In genomic region chr7:12686234-12686893, GRCh38 we compare ENCODE assay signal across 8 cellular contexts. TPM values are rescaled to one million over a fixed set of nuclear protein-coding genes. Genes with fewer than 3 reads are reported as not detected.
DNase-seq lines count a peak whose midpoint lies in the region; ATAC-seq, FAIRE-seq and TF ChIP-seq lines count a peak whose summit lies in the region.

No MANE protein-coding gene starts in this region.

- no peaks in the 10 kb centered on the region for H3K36me3 ChIP-seq in kidney (ENCODE audit: control insufficient read depth in 1 of 2, insufficient read depth in 2 of 2, low read length in 2 of 2)

- peaks cover 0 to 2% of the 10 kb centered on the region in 2 donors for H3K4me1 ChIP-seq in kidney (ENCODE audit: control insufficient read depth in 1 of 2, insufficient read depth in 1 of 2, low read depth in 1 of 2, low read length in 2 of 2)

- TF ChIP-seq CTCF in AG04449 (IDR thresholded peaks at IDR 0.05; ENCODE audit: insufficient read depth, low read length, missing control alignments), result peak; percentile 78
- peak; percentile 89 for TF ChIP-seq CTCF in kidney (IDR thresholded peaks at IDR 0.05; ENCODE audit: borderline replicate concordance, extremely low read depth, insufficient read depth)

- H3K36me3 Mint-ChIP-seq in central memory CD8-positive, alpha-beta T cell (ENCODE audit: insufficient read depth), result peaks cover 23% of the 10 kb centered on the region

- peak overlapping the region; percentile 95 for H3K4me3 Mint-ChIP-seq in central memory CD8-positive, alpha-beta T cell

- no peak for FAIRE-seq in kidney (lab: Jason Lieb, UNC)

- peak; percentile 36 for DNase-seq in AG04449 (ENCODE audit: low read depth, low spot score)
- peak; percentile 96 for DNase-seq in NCI-H2196 treated with DMSO at 0.1 percent for 48 hours (lab: John Stamatoyannopoulos, UW; ENCODE audit: unreplicated experiment)
- DNase-seq in activated CD4-positive, CD25-positive, alpha-beta regulatory T cell treated with anti-CD3 and anti-CD28 coated beads, Interleukin-2, amount 50 U/mL, for 16 hours (ENCODE audit: low read depth, low spot score), result peak; percentile 89
- peak; percentile 97 to 98 for DNase-seq in central memory CD8-positive, alpha-beta T cell (ENCODE audit: low spot score in 2 of 2)
- peak; percentile 98 for DNase-seq in kidney
- peak; percentile 95 for DNase-seq in stimulated activated CD4-positive, alpha-beta T cell treated with anti-CD3 and anti-CD28 coated beads, Interleukin-15, amount 100 ng/mL, for 24 hours

- no peaks in the 10 kb centered on the region for H3K27me3 Mint-ChIP-seq in central memory CD8-positive, alpha-beta T cell

- H3K27ac ChIP-seq in kidney (ENCODE audit: low read depth in 2 of 2, low read length in 2 of 2), result peak overlapping the region; percentile 82 to 86

- intact Hi-C loops in kidney (cut with DNase I), result no loop called here

- POLR2A ChIA-PET in AG04449 (lab: Yijun Ruan, JAX), result no interaction called here

- H3K9me3 ChIP-seq in kidney (ENCODE audit: control insufficient read depth in 1 of 2, low read length in 2 of 2), result no peaks in the 10 kb centered on the region

- peaks cover 19% of the 10 kb centered on the region for H3K4me1 Mint-ChIP-seq in central memory CD8-positive, alpha-beta T cell

- ATAC-seq in GM18870 (IDR thresholded peaks at IDR 0.05; ENCODE audit: unreplicated experiment) (peak; percentile 81), HG03139 (IDR thresholded peaks at IDR 0.05; ENCODE audit: unreplicated experiment) (peak; percentile 75)
- ATAC-seq in central memory CD8-positive, alpha-beta T cell (replicated peaks; ENCODE audit: extremely low read depth, poor library complexity, severe bottlenecking), result peak; percentile 91

- H3K9ac ChIP-seq in kidney (ENCODE audit: low read length in 2 of 2), result peak overlapping the region in 1 of 2 donors; percentile 49

- CTCF ChIA-PET in AG04449 (lab: Yijun Ruan, JAX), result interaction anchor here (0.6 to 5.2 kb wide), 39 partner anchors 9 to 575 kb away, joined by 3 to 48 read pairs (median 3); no protein-coding TSS in a partner anchor

- H3K27ac Mint-ChIP-seq in central memory CD8-positive, alpha-beta T cell (ENCODE audit: low read depth), result peak overlapping the region; percentile 93

- no peaks in the 10 kb centered on the region for H3K9me3 Mint-ChIP-seq in central memory CD8-positive, alpha-beta T cell

- H3K4me3 ChIP-seq in AG04449 (ENCODE audit: low read depth, low read length), result peak overlapping the region; percentile 81
- H3K4me3 ChIP-seq in kidney (ENCODE audit: low read length in 2 of 2), result peak overlapping the region; percentile 81 to 100

RNA-seq across cellular contexts. Expression of gene ARL4A, which starts 1.1 kb away (rescaled TPM):
- total RNA-seq in kidney, result 21.6 TPM
- polyA plus RNA-seq in kidney (ENCODE audit: insufficient read depth, low read depth, low replicate concordance), result 11.8 TPM

Comparison
In these comparisons a context has a peak if more than half of its experiments do, and no peak if none do; other contexts are left out.
1. Peak in every context shown above with its lines: DNase-seq, ATAC-seq, H3K4me3 ChIP-seq and H3K27ac ChIP-seq.
2. DNase-seq: peak in every context shown above with its lines; median percentile 98 in kidney; 98 in central memory CD8-positive, alpha-beta T cell; 96 in NCI-H2196 treated with DMSO at 0.1 percent for 48 hours; 95 in stimulated activated CD4-positive, alpha-beta T cell treated with anti-CD3 and anti-CD28 coated beads, Interleukin-15, amount 100 ng/mL, for 24 hours; 89 in activated CD4-positive, CD25-positive, alpha-beta regulatory T cell treated with anti-CD3 and anti-CD28 coated beads, Interleukin-2, amount 50 U/mL, for 16 hours; 36 in AG04449.